In genomic region chr10:1054684-1055083, GRCh38 we compare ENCODE assay signal across 12 cellular contexts. TPM values are rescaled to one million over a fixed set of nuclear protein-coding genes. Genes with fewer than 3 reads are reported as not detected.
DNase-seq lines count a peak whose midpoint lies in the region; ATAC-seq and TF ChIP-seq lines count a peak whose summit lies in the region.
"Had no signal": no experiment of that assay in that cellular context is flagged by ENCODE, and none has a peak within 500 bp of the region (broad histone marks: within the 10 kb centered on the region; RNA-seq: fewer than 3 reads in every experiment).

No MANE protein-coding gene starts in this region.

- H3K9me3 Mint-ChIP-seq in activated T-cell treated with anti-CD3 and anti-CD28 coated beads, Interleukin-2, amount 50 U/mL, for 24 hours, result no peaks in the 10 kb centered on the region
- no peaks in the 10 kb centered on the region for H3K9me3 Mint-ChIP-seq in stimulated activated effector memory CD8-positive, alpha-beta T cell treated with anti-CD3 and anti-CD28 coated beads, Interleukin-12 subunit alpha, Interleukin-12 subunit beta, amount 100 ng/mL, for 72 hours

- peak overlapping the region; percentile 18 for H3K4me3 ChIP-seq in fibroblast of mammary gland (ENCODE audit: control insufficient read depth, low read depth, low read length)
- H3K4me3 ChIP-seq in testis, result no peak overlapping the region

- peaks cover 75% of the 10 kb centered on the region for H3K4me1 Mint-ChIP-seq in activated T-cell treated with anti-CD3 and anti-CD28 coated beads, Interleukin-2, amount 50 U/mL, for 24 hours (ENCODE audit: low read depth)
- peaks cover 50% of the 10 kb centered on the region for H3K4me1 Mint-ChIP-seq in stimulated activated effector memory CD8-positive, alpha-beta T cell treated with anti-CD3 and anti-CD28 coated beads, Interleukin-12 subunit alpha, Interleukin-12 subunit beta, amount 100 ng/mL, for 72 hours

- no peaks in the 10 kb centered on the region for H3K27me3 Mint-ChIP-seq in activated T-cell treated with anti-CD3 and anti-CD28 coated beads, Interleukin-2, amount 50 U/mL, for 24 hours

- H3K27ac ChIP-seq in testis, result no peak overlapping the region

- 59 to 72% methylated on average over 6 of the region's 6 CpGs for WGBS in testis, 2 donors

- TF ChIP-seq CTCF in fibroblast of mammary gland (conservative IDR thresholded peaks at IDR 0.05; ENCODE audit: control insufficient read depth, insufficient read depth, low read depth, low read length), result no peak
- no peak for TF ChIP-seq CTCF in testis (IDR thresholded peaks at IDR 0.05)

- ATAC-seq in SK-N-SH treated with all-trans-retinoic acid at 6 μM for 48 hours (no peak), HG03139 (IDR thresholded peaks at IDR 0.05; ENCODE audit: unreplicated experiment) (no peak)
- no peak for ATAC-seq in stimulated activated effector memory CD8-positive, alpha-beta T cell treated with anti-CD3 and anti-CD28 coated beads, Interleukin-12 subunit alpha, Interleukin-12 subunit beta, amount 100 ng/mL, for 72 hours

- peaks cover 83% of the 10 kb centered on the region for H3K36me3 Mint-ChIP-seq in activated T-cell treated with anti-CD3 and anti-CD28 coated beads, Interleukin-2, amount 50 U/mL, for 24 hours (ENCODE audit: low read depth)
- peaks cover 84% of the 10 kb centered on the region for H3K36me3 Mint-ChIP-seq in stimulated activated effector memory CD8-positive, alpha-beta T cell treated with anti-CD3 and anti-CD28 coated beads, Interleukin-12 subunit alpha, Interleukin-12 subunit beta, amount 100 ng/mL, for 72 hours

- DNase-seq in activated T-cell treated with anti-CD3 and anti-CD28 coated beads, Interleukin-2, amount 50 U/mL, for 24 hours, result no peak
- no peak for DNase-seq in activated T-cell treated with anti-CD3 and anti-CD28 coated beads, Interleukin-2, amount 50 U/mL, for 48 hours
- peak; percentile 47 for DNase-seq in fibroblast of mammary gland (ENCODE audit: low read depth)
- DNase-seq in stimulated activated effector memory CD8-positive, alpha-beta T cell treated with anti-CD3 and anti-CD28 coated beads, Interleukin-12 subunit alpha, Interleukin-12 subunit beta, amount 100 ng/mL, for 72 hours (ENCODE audit: low spot score in 2 of 2), result no peak
- no peak for DNase-seq in epidermal melanocyte (ENCODE audit: insufficient read length, low spot score)
- no peak for DNase-seq in testis
- DNase-seq: effector CD8-positive, alpha-beta T cell; MV-4-11; uterus had no signal

- H3K27ac Mint-ChIP-seq in activated T-cell treated with anti-CD3 and anti-CD28 coated beads, Interleukin-2, amount 50 U/mL, for 24 hours, result peak overlapping the region; percentile 69
- peak overlapping the region; percentile 95 for H3K27ac Mint-ChIP-seq in stimulated activated effector memory CD8-positive, alpha-beta T cell treated with anti-CD3 and anti-CD28 coated beads, Interleukin-12 subunit alpha, Interleukin-12 subunit beta, amount 100 ng/mL, for 72 hours

- no peaks in the 10 kb centered on the region for H3K27me3 ChIP-seq in testis
- H3K27me3 ChIP-seq: uterus had no signal

- no peaks in the 10 kb centered on the region for H3K9me3 ChIP-seq in testis
- H3K9me3 ChIP-seq: uterus had no signal

- H3K36me3 ChIP-seq in testis (ENCODE audit: low read depth, missing control alignments), result no peaks in the 10 kb centered on the region
- H3K36me3 ChIP-seq: uterus had no signal

- H3K4me1 ChIP-seq in testis, result peaks cover 9% of the 10 kb centered on the region

- H3K4me3 Mint-ChIP-seq in activated T-cell treated with anti-CD3 and anti-CD28 coated beads, Interleukin-2, amount 50 U/mL, for 24 hours, result peak overlapping the region; percentile 95
- peak overlapping the region; percentile 95 for H3K4me3 Mint-ChIP-seq in stimulated activated effector memory CD8-positive, alpha-beta T cell treated with anti-CD3 and anti-CD28 coated beads, Interleukin-12 subunit alpha, Interleukin-12 subunit beta, amount 100 ng/mL, for 72 hours

- intact Hi-C loops in testis (cut with DNase I; ENCODE audit: low total_unique reads), result no loop called here

- TF ChIP-seq POLR2A in testis (IDR thresholded peaks at IDR 0.05), result no peak

TF ChIP-seq in SK-N-SH treated with all-trans-retinoic acid at 6 μM for 48 hours, 23 proteins besides CTCF, POLR2A, EP300 and RAD21:
- no peak for TF ChIP-seq OSR1 (CRISPR knock-in tag; IDR thresholded peaks at IDR 0.05)
- 0 out of 2 replicates have a peak, but pooled peaks have one; percentile 19 for TF ChIP-seq ISL1 (CRISPR knock-in tag; IDR thresholded peaks at IDR 0.05)

RNA-seq across cellular contexts. Expression of gene WDR37, which starts 1.5 kb away (rescaled TPM):
- total RNA-seq in testis, result 10 to 100 TPM; 29.3 to 40.2 TPM
- 46.9 TPM for polyA plus RNA-seq in testis (ENCODE audit: insufficient read depth, low read depth, low replicate concordance)

RNA-seq across cellular contexts. Expression of gene IDI1, which starts 5.8 kb away (rescaled TPM):
- total RNA-seq in testis, result 10 to 100 TPM; 36.9 to 43.7 TPM
- polyA plus RNA-seq in testis (ENCODE audit: insufficient read depth, low read depth, low replicate concordance), result 52.1 TPM

RNA-seq across cellular contexts. Expression of gene IDI2, which starts 29.0 kb away (rescaled TPM):
- 1 to 10 TPM in 1 of 2 donors, not detected in 1; 1.1 TPM for total RNA-seq in testis
- polyA plus RNA-seq in testis (ENCODE audit: insufficient read depth, low read depth, low replicate concordance), result 0.79 TPM
- total RNA-seq: renal cortical epithelial cell, uterus had no signal
